Comparison of ENCODE assay signal across 18 cellular contexts in the genomic region with DNA sequence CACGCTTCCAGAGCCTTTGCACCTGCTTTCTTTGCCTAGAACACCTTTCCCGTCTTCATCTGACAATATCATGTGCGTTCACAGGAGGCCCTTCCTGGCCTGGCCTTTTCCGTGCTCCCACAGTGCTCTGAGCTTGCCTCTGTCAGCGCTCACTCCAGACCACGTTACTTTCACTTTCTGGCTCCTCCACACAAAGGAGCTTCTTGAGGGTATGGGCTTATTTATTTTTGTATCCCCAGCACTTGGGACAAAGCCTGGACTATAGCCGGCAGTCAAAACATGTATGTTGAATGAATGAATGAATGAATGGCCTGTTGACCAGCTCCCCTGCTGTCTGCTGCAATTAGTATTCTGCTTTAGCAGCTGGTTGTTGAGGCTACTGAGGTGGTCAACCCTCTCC. TPM values are rescaled to one million over a fixed set of nuclear protein-coding genes. Genes with fewer than 3 reads are reported as not detected.
A peak's percentile ranks its signal among the peaks of the same experiment; 100 is the strongest.
DNase-seq lines count a peak whose midpoint lies in the region; ATAC-seq, FAIRE-seq and TF ChIP-seq lines count a peak whose summit lies in the region.
"Had no signal": no experiment of that assay in that cellular context is flagged by ENCODE, and none has a peak within 500 bp of the region (broad histone marks: within the 10 kb centered on the region; RNA-seq: fewer than 3 reads in every experiment).

No MANE protein-coding gene starts in this region.

- no peak for ATAC-seq in HG03354 (IDR thresholded peaks at IDR 0.05; ENCODE audit: poor library complexity, severe bottlenecking, unreplicated experiment)
- ATAC-seq: gastroesophageal sphincter, Panc1 had no signal

- no peak overlapping the region for H3K4me3 ChIP-seq in fibroblast of lung (replicated peaks in 1 of 4; ENCODE audit: control extremely low read depth in 1 of 4, insufficient read depth in 1 of 4, low read depth in 3 of 4, low read length in 4 of 4)
- H3K4me3 ChIP-seq: gastroesophageal sphincter had no signal

- H3K27me3 Mint-ChIP-seq in neural crest cell (ENCODE audit: low read depth), result peaks cover 57% of the 10 kb centered on the region

- peaks cover 4% of the 10 kb centered on the region for H3K36me3 ChIP-seq in fibroblast of lung (ENCODE audit: control insufficient read depth, insufficient read depth, low read length)

- FAIRE-seq in H54 (lab: Jason Lieb, UNC), result no peak
- FAIRE-seq: GM12891 had no signal

- H3K9me3 ChIP-seq in fibroblast of lung (ENCODE audit: control insufficient read depth, insufficient read depth, low read depth, low read length), result no peaks in the 10 kb centered on the region
- H3K9me3 ChIP-seq: gastroesophageal sphincter had no signal

- peak overlapping the region; percentile 31 for H3K4me3 Mint-ChIP-seq in neural crest cell

- no peaks in the 10 kb centered on the region for H3K4me1 ChIP-seq in fibroblast of lung (ENCODE audit: control insufficient read depth, extremely low read depth, insufficient read depth, low read length)
- H3K4me1 ChIP-seq: parathyroid adenoma had no signal

- peaks cover 18% of the 10 kb centered on the region for H3K4me1 Mint-ChIP-seq in neural crest cell

- no peak for TF ChIP-seq CTCF in fibroblast of lung (conservative IDR thresholded peaks at IDR 0.05 in 1 of 2, IDR thresholded peaks at IDR 0.05 in 1 of 2; ENCODE audit: low read depth in 1 of 2, low read length in 2 of 2)
- no peak for TF ChIP-seq CTCF in neural crest cell (conservative IDR thresholded peaks at IDR 0.05)

- no peak overlapping the region for H2AFZ ChIP-seq in fibroblast of lung (ENCODE audit: low read length)
- H2AFZ ChIP-seq: parathyroid adenoma had no signal

- H3K27me3 ChIP-seq in fibroblast of lung (ENCODE audit: control insufficient read depth, insufficient read depth, low read length), result no peaks in the 10 kb centered on the region

- no peak overlapping the region for H3K27ac ChIP-seq in fibroblast of lung (ENCODE audit: insufficient read depth, low read length)
- H3K27ac ChIP-seq: gastroesophageal sphincter, parathyroid adenoma had no signal

- H3K79me2 ChIP-seq in fibroblast of lung (ENCODE audit: control insufficient read depth, insufficient read depth, low read length), result no peaks in the 10 kb centered on the region
- H3K79me2 ChIP-seq: parathyroid adenoma had no signal

- no peaks in the 10 kb centered on the region for H3K9me3 Mint-ChIP-seq in neural crest cell

- H3K9ac ChIP-seq in fibroblast of lung (ENCODE audit: insufficient read depth, low read length), result no peak overlapping the region
- H3K9ac ChIP-seq: parathyroid adenoma had no signal

- DNase-seq in DMS153 (lab: John Stamatoyannopoulos, UW), result peak; percentile 41
- DNase-seq in RPMI8226, result peak; percentile 40
- peak; percentile 33 to 34 for DNase-seq in fibroblast of lung (ENCODE audit: low read depth in 2 of 2)
- no peak for DNase-seq in neural crest cell (ENCODE audit: low read depth, low spot score)
- DNase-seq in COLO829 (ENCODE audit: low spot score), result no peak
- no peak for DNase-seq in H54 (ENCODE audit: insufficient read length, low spot score)
- DNase-seq in HK-2 (ENCODE audit: unreplicated experiment), result no peak
- DNase-seq: activated CD4-positive, alpha-beta T cell treated with anti-CD3 and anti-CD28 coated beads for 48 hours; activated T-cell treated with anti-CD3 and anti-CD28 coated beads, Interleukin-2, amount 50 U/mL, for 48 hours; Karpas-422; NCI-H1436; NCI-H446 treated with DMSO at 0.1 percent for 48 hours had no signal

- H4K20me1 ChIP-seq in fibroblast of lung (ENCODE audit: control insufficient read depth, extremely low read depth, insufficient read depth, low read length), result no peaks in the 10 kb centered on the region

- H3K27ac Mint-ChIP-seq in neural crest cell (ENCODE audit: unreplicated experiment), result no peak overlapping the region

- no peak for TF ChIP-seq POLR2A in H54 (IDR thresholded peaks at IDR 0.05; ENCODE audit: low read depth, low read length)

- H3K4me2 ChIP-seq in fibroblast of lung (ENCODE audit: extremely low read depth, insufficient read depth, low read length), result peak overlapping the region; percentile 41

- H3K36me3 Mint-ChIP-seq in neural crest cell (ENCODE audit: low read depth), result peaks cover 2% of the 10 kb centered on the region

RNA-seq across cellular contexts. Expression of a gene that starts 11.1 kb away (rescaled TPM):
- total RNA-seq in fibroblast of lung (not detected in 2 replicates), neural crest cell (not detected in 2 replicates)
- 0.16 and 1.8 TPM in 2 replicates for polyA plus RNA-seq in fibroblast of lung
- polyA plus RNA-seq in fibroblast of lung (2012), result 0.15 and 3.1 TPM in 2 replicates
- 0.30 and 0.35 TPM in 2 replicates for polyA minus RNA-seq in fibroblast of lung (ENCODE audit: low replicate concordance)
- total RNA-seq: T-helper 1 cell treated with Interleukin-12 subunit alpha and Interleukin-12 subunit beta and Interleukin-4 antibody, amounts not matched to agents 30 ng/mL and 1 ng/mL, for 36 hours had no signal

RNA-seq across cellular contexts. Expression of a gene that starts 38.0 kb away (rescaled TPM):
- 2.3 and 2.6 TPM in 2 replicates for total RNA-seq in fibroblast of lung
- 13.5 and 41.5 TPM in 2 replicates for polyA plus RNA-seq in fibroblast of lung
- polyA plus RNA-seq in fibroblast of lung (2012), result 15.5 and 55.2 TPM in 2 replicates
- 27.7 and 69.9 TPM in 2 replicates for polyA minus RNA-seq in fibroblast of lung (ENCODE audit: low replicate concordance)
- 6.8 and 6.9 TPM in 2 replicates for total RNA-seq in neural crest cell

Comparison
In these comparisons a context has a peak if more than half of its experiments do, and no peak if none do; other contexts are left out.
1. DNase-seq: peak in DMS153 (single experiment), RPMI8226 (single experiment) and fibroblast of lung (2 of 2); none in neural crest cell (single experiment), COLO829 (single experiment), H54 (single experiment) and HK-2 (single experiment).